Comparison of ENCODE assay signal across 1 cellular context in the genomic region with DNA sequence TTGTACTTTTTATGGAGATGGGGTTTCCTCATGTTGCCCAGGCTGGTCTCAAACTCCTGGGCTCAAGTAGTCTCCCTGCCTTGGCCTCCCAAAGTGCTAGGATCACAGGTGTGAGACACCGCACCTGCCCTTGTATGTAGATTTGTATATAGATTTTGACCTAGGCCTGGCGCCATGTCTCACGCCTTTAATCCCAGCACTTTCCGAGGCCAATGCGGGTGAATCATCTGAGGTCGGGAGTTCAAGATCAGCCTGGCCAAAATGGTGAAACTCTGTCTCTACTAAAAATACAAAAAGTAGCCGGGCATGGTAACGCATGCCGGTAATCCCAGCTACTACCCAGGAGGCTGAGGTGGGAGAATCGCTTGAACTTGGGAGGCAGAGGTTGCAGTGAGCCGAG.
A peak's percentile ranks its signal among the peaks of the same experiment; 100 is the strongest.
TF ChIP-seq lines count a peak whose summit lies in the region.

No MANE protein-coding gene starts in this region.

TF ChIP-seq in K562, 482 proteins besides CTCF, POLR2A, EP300 and RAD21:
- TF ChIP-seq, protein P1, sequence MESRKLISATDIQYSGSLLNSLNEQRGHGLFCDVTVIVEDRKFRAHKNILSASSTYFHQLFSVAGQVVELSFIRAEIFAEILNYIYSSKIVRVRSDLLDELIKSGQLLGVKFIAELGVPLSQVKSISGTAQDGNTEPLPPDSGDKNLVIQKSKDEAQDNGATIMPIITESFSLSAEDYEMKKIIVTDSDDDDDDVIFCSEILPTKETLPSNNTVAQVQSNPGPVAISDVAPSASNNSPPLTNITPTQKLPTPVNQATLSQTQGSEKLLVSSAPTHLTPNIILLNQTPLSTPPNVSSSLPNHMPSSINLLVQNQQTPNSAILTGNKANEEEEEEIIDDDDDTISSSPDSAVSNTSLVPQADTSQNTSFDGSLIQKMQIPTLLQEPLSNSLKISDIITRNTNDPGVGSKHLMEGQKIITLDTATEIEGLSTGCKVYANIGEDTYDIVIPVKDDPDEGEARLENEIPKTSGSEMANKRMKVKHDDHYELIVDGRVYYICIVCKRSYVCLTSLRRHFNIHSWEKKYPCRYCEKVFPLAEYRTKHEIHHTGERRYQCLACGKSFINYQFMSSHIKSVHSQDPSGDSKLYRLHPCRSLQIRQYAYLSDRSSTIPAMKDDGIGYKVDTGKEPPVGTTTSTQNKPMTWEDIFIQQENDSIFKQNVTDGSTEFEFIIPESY (CRISPR knock-in tag; IDR thresholded peaks at IDR 0.05) = peak; percentile 75; the same call in 1 of the 2 replicates
